1 cellular context compared by ENCODE assay signal in the genomic region with DNA sequence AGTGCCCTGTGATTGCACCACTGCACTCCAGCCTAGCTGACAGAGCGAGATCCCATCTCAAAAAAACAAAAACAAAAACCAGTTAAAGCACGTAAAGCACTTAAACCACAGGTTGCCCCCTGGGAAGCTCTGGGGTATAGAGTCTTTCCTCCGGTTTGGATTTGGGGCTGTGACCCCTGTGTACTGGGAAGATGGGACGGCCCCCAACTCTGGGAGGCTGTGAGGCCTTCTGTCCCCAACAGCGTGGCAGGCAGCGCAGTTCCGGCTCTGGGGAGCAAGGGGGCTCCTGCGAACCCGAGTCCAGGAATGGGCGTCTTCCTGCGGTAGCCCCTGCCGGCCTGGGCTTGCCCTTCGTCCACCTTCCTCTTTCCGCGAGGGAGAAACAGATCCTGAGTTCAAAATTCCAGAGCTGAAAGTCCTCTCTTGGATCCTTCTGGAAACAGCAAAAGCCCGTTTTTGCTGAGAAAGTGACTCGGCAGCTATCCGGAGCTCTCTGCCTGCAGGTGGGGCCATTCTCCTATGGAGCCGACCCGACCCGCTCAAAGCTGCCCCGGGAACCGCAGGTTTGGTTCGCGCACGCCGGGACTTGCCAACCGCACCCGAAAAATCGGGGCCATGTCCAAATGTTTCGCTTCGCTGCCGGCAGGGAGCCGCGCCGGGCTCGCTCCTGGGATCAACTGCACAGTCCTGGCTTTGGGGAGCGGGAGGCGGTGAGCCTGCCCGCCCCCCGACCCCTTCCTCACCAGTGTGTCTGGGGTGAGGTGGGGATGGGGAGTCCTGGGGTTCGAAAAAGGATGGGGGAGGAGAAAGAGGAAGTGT.
TF ChIP-seq lines count a peak whose summit lies in the region.

No MANE protein-coding gene starts in this region.

TF ChIP-seq in HepG2, 621 proteins besides CTCF, POLR2A, EP300 and RAD21 (continued from another document and continues in another):
- TF ChIP-seq, protein P1, sequence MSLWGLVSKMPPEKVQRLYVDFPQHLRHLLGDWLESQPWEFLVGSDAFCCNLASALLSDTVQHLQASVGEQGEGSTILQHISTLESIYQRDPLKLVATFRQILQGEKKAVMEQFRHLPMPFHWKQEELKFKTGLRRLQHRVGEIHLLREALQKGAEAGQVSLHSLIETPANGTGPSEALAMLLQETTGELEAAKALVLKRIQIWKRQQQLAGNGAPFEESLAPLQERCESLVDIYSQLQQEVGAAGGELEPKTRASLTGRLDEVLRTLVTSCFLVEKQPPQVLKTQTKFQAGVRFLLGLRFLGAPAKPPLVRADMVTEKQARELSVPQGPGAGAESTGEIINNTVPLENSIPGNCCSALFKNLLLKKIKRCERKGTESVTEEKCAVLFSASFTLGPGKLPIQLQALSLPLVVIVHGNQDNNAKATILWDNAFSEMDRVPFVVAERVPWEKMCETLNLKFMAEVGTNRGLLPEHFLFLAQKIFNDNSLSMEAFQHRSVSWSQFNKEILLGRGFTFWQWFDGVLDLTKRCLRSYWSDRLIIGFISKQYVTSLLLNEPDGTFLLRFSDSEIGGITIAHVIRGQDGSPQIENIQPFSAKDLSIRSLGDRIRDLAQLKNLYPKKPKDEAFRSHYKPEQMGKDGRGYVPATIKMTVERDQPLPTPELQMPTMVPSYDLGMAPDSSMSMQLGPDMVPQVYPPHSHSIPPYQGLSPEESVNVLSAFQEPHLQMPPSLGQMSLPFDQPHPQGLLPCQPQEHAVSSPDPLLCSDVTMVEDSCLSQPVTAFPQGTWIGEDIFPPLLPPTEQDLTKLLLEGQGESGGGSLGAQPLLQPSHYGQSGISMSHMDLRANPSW (CRISPR knock-in tag; IDR thresholded peaks at IDR 0.05; ENCODE audit: borderline replicate concordance), result no peak
- TF ChIP-seq ZNF619 (CRISPR knock-in tag; IDR thresholded peaks at IDR 0.05) (0 out of 2 replicates have a peak, but pooled peaks have one; percentile 67), ZNF670 (CRISPR knock-in tag; IDR thresholded peaks at IDR 0.05; ENCODE audit: borderline replicate concordance) (0 out of 2 replicates have a peak, but pooled peaks have one; percentile 49), U2AF1 (optimal IDR thresholded peaks at IDR 0.05; ENCODE audit: low read depth, low read length) (peak; percentile 37), RXRB (CRISPR knock-in tag; IDR thresholded peaks at IDR 0.05; ENCODE audit: borderline replicate concordance) (peak; percentile 19; the same call in 1 of the 2 replicates), ZNF780A (CRISPR knock-in tag; IDR thresholded peaks at IDR 0.05) (no peak), ZFP90 (CRISPR knock-in tag; IDR thresholded peaks at IDR 0.05; ENCODE audit: borderline replicate concordance) (peak; percentile 74), ZNF563 (CRISPR knock-in tag; IDR thresholded peaks at IDR 0.05) (peak; percentile 47; the same call in 1 of the 2 replicates), ZBTB7B (CRISPR knock-in tag; IDR thresholded peaks at IDR 0.05) (peak; percentile 67; the same call in 1 of the 2 replicates), ZNF569 (CRISPR knock-in tag; IDR thresholded peaks at IDR 0.05; ENCODE audit: borderline replicate concordance) (no peak), MTA1 (CRISPR knock-in tag; IDR thresholded peaks at IDR 0.05; ENCODE audit: borderline replicate concordance) (0 out of 2 replicates have a peak, but pooled peaks have one; percentile 18), ZKSCAN8 (CRISPR knock-in tag; IDR thresholded peaks at IDR 0.05; ENCODE audit: borderline replicate concordance) (0 out of 2 replicates have a peak, but pooled peaks have one; percentile 26), ZBTB8A (CRISPR knock-in tag; IDR thresholded peaks at IDR 0.05; ENCODE audit: borderline replicate concordance, low read depth) (peak; percentile 32; the same call in 1 of the 2 replicates), SP2 (CRISPR knock-in tag; IDR thresholded peaks at IDR 0.05) (no peak), ZNF766 (CRISPR knock-in tag; IDR thresholded peaks at IDR 0.05; ENCODE audit: borderline replicate concordance) (peak; percentile 47; the same call in 1 of the 2 replicates), ZNF501 (CRISPR knock-in tag; IDR thresholded peaks at IDR 0.05) (peak; percentile 53; the same call in 1 of the 2 replicates), CAMTA2 (CRISPR knock-in tag; IDR thresholded peaks at IDR 0.05; ENCODE audit: borderline replicate concordance) (peak; percentile 78; the same call in 1 of the 2 replicates), REPIN1 (CRISPR knock-in tag; IDR thresholded peaks at IDR 0.05; ENCODE audit: borderline replicate concordance, low read depth) (0 out of 2 replicates have a peak, but pooled peaks have one; percentile 16), YEATS4 (CRISPR knock-in tag; IDR thresholded peaks at IDR 0.05; ENCODE audit: borderline replicate concordance) (peak; percentile 68), ZBTB20 (CRISPR knock-in tag; IDR thresholded peaks at IDR 0.05; ENCODE audit: borderline replicate concordance, low read depth) (peak; percentile 18; the same call in 1 of the 2 replicates), YEATS2 (CRISPR knock-in tag; IDR thresholded peaks at IDR 0.05; ENCODE audit: borderline replicate concordance) (no peak), ZNF781 (CRISPR knock-in tag; IDR thresholded peaks at IDR 0.05; ENCODE audit: borderline replicate concordance, not compliant biosample characterization) (peak; percentile 65)
- TF ChIP-seq, protein P2, sequence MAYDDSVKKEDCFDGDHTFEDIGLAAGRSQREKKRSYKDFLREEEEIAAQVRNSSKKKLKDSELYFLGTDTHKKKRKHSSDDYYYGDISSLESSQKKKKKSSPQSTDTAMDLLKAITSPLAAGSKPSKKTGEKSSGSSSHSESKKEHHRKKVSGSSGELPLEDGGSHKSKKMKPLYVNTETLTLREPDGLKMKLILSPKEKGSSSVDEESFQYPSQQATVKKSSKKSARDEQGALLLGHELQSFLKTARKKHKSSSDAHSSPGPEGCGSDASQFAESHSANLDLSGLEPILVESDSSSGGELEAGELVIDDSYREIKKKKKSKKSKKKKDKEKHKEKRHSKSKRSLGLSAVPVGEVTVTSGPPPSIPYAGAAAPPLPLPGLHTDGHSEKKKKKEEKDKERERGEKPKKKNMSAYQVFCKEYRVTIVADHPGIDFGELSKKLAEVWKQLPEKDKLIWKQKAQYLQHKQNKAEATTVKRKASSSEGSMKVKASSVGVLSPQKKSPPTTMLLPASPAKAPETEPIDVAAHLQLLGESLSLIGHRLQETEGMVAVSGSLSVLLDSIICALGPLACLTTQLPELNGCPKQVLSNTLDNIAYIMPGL (CRISPR knock-in tag; IDR thresholded peaks at IDR 0.05; ENCODE audit: borderline replicate concordance in 1 of 2, low read depth in 1 of 2), result peak; percentile 88 to 94; a peak in 3 of 4 replicates
- TF ChIP-seq, protein P3, sequence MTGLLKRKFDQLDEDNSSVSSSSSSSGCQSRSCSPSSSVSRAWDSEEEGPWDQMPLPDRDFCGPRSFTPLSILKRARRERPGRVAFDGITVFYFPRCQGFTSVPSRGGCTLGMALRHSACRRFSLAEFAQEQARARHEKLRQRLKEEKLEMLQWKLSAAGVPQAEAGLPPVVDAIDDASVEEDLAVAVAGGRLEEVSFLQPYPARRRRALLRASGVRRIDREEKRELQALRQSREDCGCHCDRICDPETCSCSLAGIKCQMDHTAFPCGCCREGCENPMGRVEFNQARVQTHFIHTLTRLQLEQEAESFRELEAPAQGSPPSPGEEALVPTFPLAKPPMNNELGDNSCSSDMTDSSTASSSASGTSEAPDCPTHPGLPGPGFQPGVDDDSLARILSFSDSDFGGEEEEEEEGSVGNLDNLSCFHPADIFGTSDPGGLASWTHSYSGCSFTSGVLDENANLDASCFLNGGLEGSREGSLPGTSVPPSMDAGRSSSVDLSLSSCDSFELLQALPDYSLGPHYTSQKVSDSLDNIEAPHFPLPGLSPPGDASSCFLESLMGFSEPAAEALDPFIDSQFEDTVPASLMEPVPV (CRISPR knock-in tag; IDR thresholded peaks at IDR 0.05), result 0 out of 2 replicates have a peak, but pooled peaks have one; percentile 50
- TF ChIP-seq, protein P4, sequence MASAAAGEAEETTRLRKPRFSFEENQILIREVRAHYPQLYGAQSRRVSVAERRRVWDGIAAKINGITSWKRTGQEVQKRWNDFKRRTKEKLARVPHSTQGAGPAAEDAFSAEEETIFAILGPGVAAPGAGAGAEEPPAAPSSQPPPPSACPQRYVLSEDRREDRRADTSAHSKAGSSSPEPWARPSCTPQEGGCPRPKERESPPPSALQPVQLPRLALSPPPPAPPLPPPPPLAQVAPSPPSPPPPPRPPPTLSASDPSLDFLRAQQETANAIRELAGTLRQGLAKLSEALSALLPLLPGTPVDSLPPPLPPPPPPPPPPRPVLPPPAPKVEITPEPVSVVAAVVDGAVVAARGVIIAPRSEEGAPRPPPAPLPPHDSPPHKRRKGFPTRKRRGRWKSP (CRISPR knock-in tag; IDR thresholded peaks at IDR 0.05), result peak; percentile 38; the same call in 1 of the 2 replicates
- TF ChIP-seq, protein P5, sequence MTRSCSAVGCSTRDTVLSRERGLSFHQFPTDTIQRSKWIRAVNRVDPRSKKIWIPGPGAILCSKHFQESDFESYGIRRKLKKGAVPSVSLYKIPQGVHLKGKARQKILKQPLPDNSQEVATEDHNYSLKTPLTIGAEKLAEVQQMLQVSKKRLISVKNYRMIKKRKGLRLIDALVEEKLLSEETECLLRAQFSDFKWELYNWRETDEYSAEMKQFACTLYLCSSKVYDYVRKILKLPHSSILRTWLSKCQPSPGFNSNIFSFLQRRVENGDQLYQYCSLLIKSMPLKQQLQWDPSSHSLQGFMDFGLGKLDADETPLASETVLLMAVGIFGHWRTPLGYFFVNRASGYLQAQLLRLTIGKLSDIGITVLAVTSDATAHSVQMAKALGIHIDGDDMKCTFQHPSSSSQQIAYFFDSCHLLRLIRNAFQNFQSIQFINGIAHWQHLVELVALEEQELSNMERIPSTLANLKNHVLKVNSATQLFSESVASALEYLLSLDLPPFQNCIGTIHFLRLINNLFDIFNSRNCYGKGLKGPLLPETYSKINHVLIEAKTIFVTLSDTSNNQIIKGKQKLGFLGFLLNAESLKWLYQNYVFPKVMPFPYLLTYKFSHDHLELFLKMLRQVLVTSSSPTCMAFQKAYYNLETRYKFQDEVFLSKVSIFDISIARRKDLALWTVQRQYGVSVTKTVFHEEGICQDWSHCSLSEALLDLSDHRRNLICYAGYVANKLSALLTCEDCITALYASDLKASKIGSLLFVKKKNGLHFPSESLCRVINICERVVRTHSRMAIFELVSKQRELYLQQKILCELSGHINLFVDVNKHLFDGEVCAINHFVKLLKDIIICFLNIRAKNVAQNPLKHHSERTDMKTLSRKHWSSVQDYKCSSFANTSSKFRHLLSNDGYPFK (CRISPR knock-in tag; IDR thresholded peaks at IDR 0.05; ENCODE audit: borderline replicate concordance), result peak; percentile 68; the same call in 1 of the 2 replicates
- TF ChIP-seq, protein P6, sequence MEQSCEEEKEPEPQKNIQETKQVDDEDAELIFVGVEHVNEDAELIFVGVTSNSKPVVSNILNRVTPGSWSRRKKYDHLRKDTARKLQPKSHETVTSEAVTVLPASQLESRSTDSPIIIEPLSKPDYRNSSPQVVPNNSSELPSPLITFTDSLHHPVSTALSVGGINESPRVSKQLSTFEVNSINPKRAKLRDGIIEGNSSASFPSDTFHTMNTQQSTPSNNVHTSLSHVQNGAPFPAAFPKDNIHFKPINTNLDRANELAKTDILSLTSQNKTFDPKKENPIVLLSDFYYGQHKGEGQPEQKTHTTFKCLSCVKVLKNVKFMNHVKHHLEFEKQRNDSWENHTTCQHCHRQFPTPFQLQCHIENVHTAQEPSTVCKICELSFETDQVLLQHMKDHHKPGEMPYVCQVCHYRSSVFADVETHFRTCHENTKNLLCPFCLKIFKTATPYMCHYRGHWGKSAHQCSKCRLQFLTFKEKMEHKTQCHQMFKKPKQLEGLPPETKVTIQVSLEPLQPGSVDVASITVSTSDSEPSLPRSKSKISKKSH (CRISPR knock-in tag; IDR thresholded peaks at IDR 0.05; ENCODE audit: borderline replicate concordance), result 0 out of 2 replicates have a peak, but pooled peaks have one; percentile 36
- TF ChIP-seq, protein P7, sequence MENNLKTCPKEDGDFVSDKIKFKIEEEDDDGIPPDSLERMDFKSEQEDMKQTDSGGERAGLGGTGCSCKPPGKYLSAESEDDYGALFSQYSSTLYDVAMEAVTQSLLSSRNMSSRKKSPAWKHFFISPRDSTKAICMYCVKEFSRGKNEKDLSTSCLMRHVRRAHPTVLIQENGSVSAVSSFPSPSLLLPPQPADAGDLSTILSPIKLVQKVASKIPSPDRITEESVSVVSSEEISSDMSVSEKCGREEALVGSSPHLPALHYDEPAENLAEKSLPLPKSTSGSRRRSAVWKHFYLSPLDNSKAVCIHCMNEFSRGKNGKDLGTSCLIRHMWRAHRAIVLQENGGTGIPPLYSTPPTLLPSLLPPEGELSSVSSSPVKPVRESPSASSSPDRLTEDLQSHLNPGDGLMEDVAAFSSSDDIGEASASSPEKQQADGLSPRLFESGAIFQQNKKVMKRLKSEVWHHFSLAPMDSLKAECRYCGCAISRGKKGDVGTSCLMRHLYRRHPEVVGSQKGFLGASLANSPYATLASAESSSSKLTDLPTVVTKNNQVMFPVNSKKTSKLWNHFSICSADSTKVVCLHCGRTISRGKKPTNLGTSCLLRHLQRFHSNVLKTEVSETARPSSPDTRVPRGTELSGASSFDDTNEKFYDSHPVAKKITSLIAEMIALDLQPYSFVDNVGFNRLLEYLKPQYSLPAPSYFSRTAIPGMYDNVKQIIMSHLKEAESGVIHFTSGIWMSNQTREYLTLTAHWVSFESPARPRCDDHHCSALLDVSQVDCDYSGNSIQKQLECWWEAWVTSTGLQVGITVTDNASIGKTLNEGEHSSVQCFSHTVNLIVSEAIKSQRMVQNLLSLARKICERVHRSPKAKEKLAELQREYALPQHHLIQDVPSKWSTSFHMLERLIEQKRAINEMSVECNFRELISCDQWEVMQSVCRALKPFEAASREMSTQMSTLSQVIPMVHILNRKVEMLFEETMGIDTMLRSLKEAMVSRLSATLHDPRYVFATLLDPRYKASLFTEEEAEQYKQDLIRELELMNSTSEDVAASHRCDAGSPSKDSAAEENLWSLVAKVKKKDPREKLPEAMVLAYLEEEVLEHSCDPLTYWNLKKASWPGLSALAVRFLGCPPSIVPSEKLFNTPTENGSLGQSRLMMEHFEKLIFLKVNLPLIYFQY (CRISPR knock-in tag; IDR thresholded peaks at IDR 0.05; ENCODE audit: borderline replicate concordance), result peak; percentile 89
- TF ChIP-seq, protein P8, sequence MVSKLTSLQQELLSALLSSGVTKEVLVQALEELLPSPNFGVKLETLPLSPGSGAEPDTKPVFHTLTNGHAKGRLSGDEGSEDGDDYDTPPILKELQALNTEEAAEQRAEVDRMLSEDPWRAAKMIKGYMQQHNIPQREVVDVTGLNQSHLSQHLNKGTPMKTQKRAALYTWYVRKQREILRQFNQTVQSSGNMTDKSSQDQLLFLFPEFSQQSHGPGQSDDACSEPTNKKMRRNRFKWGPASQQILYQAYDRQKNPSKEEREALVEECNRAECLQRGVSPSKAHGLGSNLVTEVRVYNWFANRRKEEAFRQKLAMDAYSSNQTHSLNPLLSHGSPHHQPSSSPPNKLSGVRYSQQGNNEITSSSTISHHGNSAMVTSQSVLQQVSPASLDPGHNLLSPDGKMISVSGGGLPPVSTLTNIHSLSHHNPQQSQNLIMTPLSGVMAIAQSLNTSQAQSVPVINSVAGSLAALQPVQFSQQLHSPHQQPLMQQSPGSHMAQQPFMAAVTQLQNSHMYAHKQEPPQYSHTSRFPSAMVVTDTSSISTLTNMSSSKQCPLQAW (CRISPR knock-in tag; IDR thresholded peaks at IDR 0.05), result peak; percentile 32; the same call in 1 of the 2 replicates
- TF ChIP-seq, protein P9, sequence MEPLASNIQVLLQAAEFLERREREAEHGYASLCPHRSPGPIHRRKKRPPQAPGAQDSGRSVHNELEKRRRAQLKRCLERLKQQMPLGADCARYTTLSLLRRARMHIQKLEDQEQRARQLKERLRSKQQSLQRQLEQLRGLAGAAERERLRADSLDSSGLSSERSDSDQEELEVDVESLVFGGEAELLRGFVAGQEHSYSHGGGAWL (CRISPR knock-in tag; IDR thresholded peaks at IDR 0.05), result 0 out of 2 replicates have a peak, but pooled peaks have one; percentile 13
